7 cellular contexts compared by ENCODE assay signal in genomic region chr15:44560926-44561325, GRCh38. TPM values are rescaled to one million over a fixed set of nuclear protein-coding genes. Genes with fewer than 3 reads are reported as not detected.
DNase-seq lines count a peak whose midpoint lies in the region; ATAC-seq, FAIRE-seq and TF ChIP-seq lines count a peak whose summit lies in the region.
"Not testable (repeated sequence)": the region's sequence is repeated elsewhere in the genome, so short reads cannot be mapped to it uniquely, and the experiment has no call there.

No MANE protein-coding gene starts in this region.

- peak; percentile 83 for FAIRE-seq in HTR-8/SVneo (lab: Jason Lieb, UNC)
- peak; percentile 79 for FAIRE-seq in keratinocyte (lab: Jason Lieb, UNC)

- H3K27ac ChIP-seq in CD8-positive, alpha-beta memory T cell (ENCODE audit: low read depth, low read length); keratinocyte (ENCODE audit: control insufficient read depth, insufficient read depth, low read length): not testable (repeated sequence)

- H3K9me3 Mint-ChIP-seq in CD8-positive, alpha-beta memory T cell; activated CD4-positive, alpha-beta T cell treated with anti-CD3 and anti-CD28 coated beads, Interleukin-2, amount 10 ng/mL, durations not matched to agents 7 days and 5 days; activated T-cell treated with anti-CD3 and anti-CD28 coated beads, Interleukin-2, amount 50 U/mL, for 72 hours; activated naive CD8-positive, alpha-beta T cell treated with anti-CD3 and anti-CD28 coated beads for 36 hours; stimulated activated memory B cell treated with anti-CD40 and anti-IgM and Interleukin-4, amounts not matched to agents 10 μg/mL and 1 μg/mL and 100 μg/mL, for 72 hours: not testable (repeated sequence)

- not testable (repeated sequence) for H3K4me3 ChIP-seq in CD8-positive, alpha-beta memory T cell (ENCODE audit: low read length); keratinocyte (ENCODE audit: control insufficient read depth in 2 of 3, extremely low read depth in 1 of 3, insufficient read depth in 2 of 3, low read depth in 1 of 3, low read length in 3 of 3)

- H3K27me3 ChIP-seq in CD8-positive, alpha-beta memory T cell (ENCODE audit: insufficient read depth, low read length, poor library complexity, severe bottlenecking); keratinocyte (ENCODE audit: control insufficient read depth, extremely low read depth, insufficient read depth, low read length): not testable (repeated sequence)

- H4K20me1 ChIP-seq in keratinocyte (ENCODE audit: control insufficient read depth, extremely low read depth, insufficient read depth, low read length): not testable (repeated sequence)

- peak in 2 of 5 donors; percentile 23 to 46 for DNase-seq in CD8-positive, alpha-beta memory T cell
- not testable (repeated sequence) for DNase-seq in HTR-8/SVneo (ENCODE audit: insufficient read length, low spot score); activated T-cell treated with anti-CD3 and anti-CD28 coated beads, Interleukin-2, amount 50 U/mL, for 72 hours; activated naive CD8-positive, alpha-beta T cell treated with anti-CD3 and anti-CD28 coated beads for 36 hours; keratinocyte (ENCODE audit: low read depth, low spot score)
- DNase-seq in activated CD4-positive, alpha-beta T cell treated with anti-CD3 and anti-CD28 coated beads, Interleukin-2, amount 10 ng/mL, durations not matched to agents 7 days and 5 days: peak; percentile 13

- not testable (repeated sequence) for H3K9ac ChIP-seq in keratinocyte (ENCODE audit: control insufficient read depth, extremely low read depth, insufficient read depth, low read length)

- dilution Hi-C loops in keratinocyte (cut with MboI; ENCODE audit: extremely low pct_ligation_motif_present, low sequenced_read_pairs): not testable (repeated sequence)

- H3K79me2 ChIP-seq in keratinocyte (ENCODE audit: control insufficient read depth, insufficient read depth, low read length): not testable (repeated sequence)

- H2AFZ ChIP-seq in keratinocyte (ENCODE audit: control insufficient read depth, low read length): not testable (repeated sequence)

- peaks cover 42% of the 10 kb centered on the region for H3K36me3 ChIP-seq in CD8-positive, alpha-beta memory T cell (ENCODE audit: insufficient read depth, low read length)
- peaks cover 28 to 36% of the 10 kb centered on the region in 2 experiments for H3K36me3 ChIP-seq in keratinocyte (ENCODE audit: control insufficient read depth in 2 of 2, extremely low read depth in 1 of 2, insufficient read depth in 2 of 2, low read length in 2 of 2)

- H3K4me1 ChIP-seq in CD8-positive, alpha-beta memory T cell (ENCODE audit: insufficient read depth, low read length): peaks cover 15% of the 10 kb centered on the region
- not testable (repeated sequence) for H3K4me1 ChIP-seq in keratinocyte (ENCODE audit: control insufficient read depth, extremely low read depth, insufficient read depth, low read length)

- POLR2A ChIA-PET in CD8-positive, alpha-beta memory T cell (lab: Charles Lee); activated CD4-positive, alpha-beta T cell treated with anti-CD3 and anti-CD28 coated beads, Interleukin-2, amount 10 ng/mL, durations not matched to agents 7 days and 5 days (lab: Charles Lee): not testable (repeated sequence)

- not testable (repeated sequence) for TF ChIP-seq CTCF in keratinocyte (optimal IDR thresholded peaks at IDR 0.05 in 1 of 3, IDR thresholded peaks at IDR 0.05 in 1 of 3, conservative IDR thresholded peaks at IDR 0.05 in 1 of 3; ENCODE audit: extremely low read depth in 1 of 3, insufficient read depth in 2 of 3, low read length in 3 of 3)

- ATAC-seq in activated T-cell treated with anti-CD3 and anti-CD28 coated beads, Interleukin-2, amount 50 U/mL, for 72 hours (replicated peaks in 1 of 2): peak in 1 of 2 donors; percentile 5
- not testable (repeated sequence) for ATAC-seq in stimulated activated memory B cell treated with anti-CD40 and anti-IgM and Interleukin-4, amounts not matched to agents 10 μg/mL and 1 μg/mL and 100 μg/mL, for 72 hours

- H3K36me3 Mint-ChIP-seq in CD8-positive, alpha-beta memory T cell: peaks cover 0 to 87% (median 29%) of the 10 kb centered on the region in 3 donors
- peaks cover 70% of the 10 kb centered on the region for H3K36me3 Mint-ChIP-seq in activated CD4-positive, alpha-beta T cell treated with anti-CD3 and anti-CD28 coated beads, Interleukin-2, amount 10 ng/mL, durations not matched to agents 7 days and 5 days (ENCODE audit: low read depth)
- peaks cover 19 to 62% of the 10 kb centered on the region in 2 donors for H3K36me3 Mint-ChIP-seq in activated T-cell treated with anti-CD3 and anti-CD28 coated beads, Interleukin-2, amount 50 U/mL, for 72 hours (ENCODE audit: insufficient read depth in 2 of 2)
- H3K36me3 Mint-ChIP-seq in activated naive CD8-positive, alpha-beta T cell treated with anti-CD3 and anti-CD28 coated beads for 36 hours: peaks cover 52% of the 10 kb centered on the region
- peaks cover 55% of the 10 kb centered on the region for H3K36me3 Mint-ChIP-seq in stimulated activated memory B cell treated with anti-CD40 and anti-IgM and Interleukin-4, amounts not matched to agents 10 μg/mL and 1 μg/mL and 100 μg/mL, for 72 hours

- not testable (repeated sequence) for H3K4me3 Mint-ChIP-seq in CD8-positive, alpha-beta memory T cell; activated CD4-positive, alpha-beta T cell treated with anti-CD3 and anti-CD28 coated beads, Interleukin-2, amount 10 ng/mL, durations not matched to agents 7 days and 5 days; activated T-cell treated with anti-CD3 and anti-CD28 coated beads, Interleukin-2, amount 50 U/mL, for 72 hours; activated naive CD8-positive, alpha-beta T cell treated with anti-CD3 and anti-CD28 coated beads for 36 hours; stimulated activated memory B cell treated with anti-CD40 and anti-IgM and Interleukin-4, amounts not matched to agents 10 μg/mL and 1 μg/mL and 100 μg/mL, for 72 hours

- H3K9me1 ChIP-seq in keratinocyte (ENCODE audit: control insufficient read depth, extremely low read depth, insufficient read depth, low read length): not testable (repeated sequence)

- H3K27me3 Mint-ChIP-seq in CD8-positive, alpha-beta memory T cell; activated CD4-positive, alpha-beta T cell treated with anti-CD3 and anti-CD28 coated beads, Interleukin-2, amount 10 ng/mL, durations not matched to agents 7 days and 5 days; activated T-cell treated with anti-CD3 and anti-CD28 coated beads, Interleukin-2, amount 50 U/mL, for 72 hours (ENCODE audit: low read depth); activated naive CD8-positive, alpha-beta T cell treated with anti-CD3 and anti-CD28 coated beads for 36 hours; stimulated activated memory B cell treated with anti-CD40 and anti-IgM and Interleukin-4, amounts not matched to agents 10 μg/mL and 1 μg/mL and 100 μg/mL, for 72 hours: not testable (repeated sequence)

- H3K27ac Mint-ChIP-seq in CD8-positive, alpha-beta memory T cell: peak overlapping the region; percentile 16 to 82 (median 54)
- H3K27ac Mint-ChIP-seq in activated CD4-positive, alpha-beta T cell treated with anti-CD3 and anti-CD28 coated beads, Interleukin-2, amount 10 ng/mL, durations not matched to agents 7 days and 5 days: peak overlapping the region; percentile 80
- peak overlapping the region; percentile 91 for H3K27ac Mint-ChIP-seq in activated T-cell treated with anti-CD3 and anti-CD28 coated beads, Interleukin-2, amount 50 U/mL, for 72 hours
- peak overlapping the region; percentile 36 for H3K27ac Mint-ChIP-seq in activated naive CD8-positive, alpha-beta T cell treated with anti-CD3 and anti-CD28 coated beads for 36 hours
- peak overlapping the region; percentile 35 for H3K27ac Mint-ChIP-seq in stimulated activated memory B cell treated with anti-CD40 and anti-IgM and Interleukin-4, amounts not matched to agents 10 μg/mL and 1 μg/mL and 100 μg/mL, for 72 hours

- not testable (repeated sequence) for H3K4me2 ChIP-seq in keratinocyte (ENCODE audit: control insufficient read depth, extremely low read depth, insufficient read depth, low read depth, low read length)

- H3K4me1 Mint-ChIP-seq in CD8-positive, alpha-beta memory T cell: peaks cover 21 to 34% (median 30%) of the 10 kb centered on the region in 3 donors
- peaks cover 29% of the 10 kb centered on the region for H3K4me1 Mint-ChIP-seq in activated CD4-positive, alpha-beta T cell treated with anti-CD3 and anti-CD28 coated beads, Interleukin-2, amount 10 ng/mL, durations not matched to agents 7 days and 5 days
- peaks cover 18% of the 10 kb centered on the region for H3K4me1 Mint-ChIP-seq in activated T-cell treated with anti-CD3 and anti-CD28 coated beads, Interleukin-2, amount 50 U/mL, for 72 hours (ENCODE audit: low read depth)
- peaks cover 16% of the 10 kb centered on the region for H3K4me1 Mint-ChIP-seq in activated naive CD8-positive, alpha-beta T cell treated with anti-CD3 and anti-CD28 coated beads for 36 hours
- not testable (repeated sequence) for H3K4me1 Mint-ChIP-seq in stimulated activated memory B cell treated with anti-CD40 and anti-IgM and Interleukin-4, amounts not matched to agents 10 μg/mL and 1 μg/mL and 100 μg/mL, for 72 hours

- H3K9me3 ChIP-seq in CD8-positive, alpha-beta memory T cell (ENCODE audit: low read length); keratinocyte (ENCODE audit: control insufficient read depth, low read depth, low read length): not testable (repeated sequence)

- CTCF ChIA-PET in CD8-positive, alpha-beta memory T cell (lab: Charles Lee): interaction anchor here (1.5 kb wide), 1 partner anchor 18 kb away, joined by 3 read pairs; no protein-coding TSS in a partner anchor
- CTCF ChIA-PET in activated CD4-positive, alpha-beta T cell treated with anti-CD3 and anti-CD28 coated beads, Interleukin-2, amount 10 ng/mL, durations not matched to agents 7 days and 5 days (lab: Charles Lee): not testable (repeated sequence)

RNA-seq across cellular contexts. Expression of gene EIF3J, which starts 24.0 kb away (rescaled TPM):
- 100 to 1,000 TPM; 167 to 186 TPM for total RNA-seq in CD8-positive, alpha-beta memory T cell
- 24.9 TPM for polyA plus RNA-seq in CD8-positive, alpha-beta memory T cell
- 10 to 100 TPM; 86.1 to 94.9 TPM for total RNA-seq in activated CD4-positive, alpha-beta T cell treated with anti-CD3 and anti-CD28 coated beads, Interleukin-2, amount 10 ng/mL, durations not matched to agents 7 days and 5 days
- 10 to 100 TPM; 61.1 to 64.9 TPM for total RNA-seq in activated T-cell treated with anti-CD3 and anti-CD28 coated beads, Interleukin-2, amount 50 U/mL, for 72 hours
- 100 to 1,000 TPM; 187 to 194 TPM for total RNA-seq in activated naive CD8-positive, alpha-beta T cell treated with anti-CD3 and anti-CD28 coated beads for 36 hours
- 51.5 to 99.4 TPM (median 64.4 TPM) in 3 replicates for polyA plus RNA-seq in keratinocyte
- 89.6 TPM for polyA plus RNA-seq in keratinocyte (2011; ENCODE audit: low read depth)
- 57.8 and 128 TPM in 2 replicates for polyA plus RNA-seq in keratinocyte (2011; cell fraction: cytosol; rRNA removed)
- polyA plus RNA-seq in keratinocyte (2011; cell fraction: nucleus; rRNA removed): 60.1 and 75.9 TPM in 2 replicates
- 79.3 and 115 TPM in 2 replicates for polyA plus RNA-seq in keratinocyte (2012; ENCODE audit: low replicate concordance)
- polyA minus RNA-seq in keratinocyte: 12.0 to 65.0 TPM (median 34.0 TPM) in 3 replicates
- polyA minus RNA-seq in keratinocyte (2011; cell fraction: cytosol; rRNA and poly(A)+ RNA removed): 31.5 TPM
- 13.8 and 37.0 TPM in 2 replicates for polyA minus RNA-seq in keratinocyte (2011; cell fraction: nucleus; rRNA and poly(A)+ RNA removed)

Comparison
In these comparisons a context has a peak if more than half of its experiments do, and no peak if none do; other contexts are left out.
1. H3K27ac Mint-ChIP-seq: peak in every context shown above with its lines; median percentile 91 in activated T-cell treated with anti-CD3 and anti-CD28 coated beads, Interleukin-2, amount 50 U/mL, for 72 hours; 80 in activated CD4-positive, alpha-beta T cell treated with anti-CD3 and anti-CD28 coated beads, Interleukin-2, amount 10 ng/mL, durations not matched to agents 7 days and 5 days; 54 in CD8-positive, alpha-beta memory T cell; 36 in activated naive CD8-positive, alpha-beta T cell treated with anti-CD3 and anti-CD28 coated beads for 36 hours; 35 in stimulated activated memory B cell treated with anti-CD40 and anti-IgM and Interleukin-4, amounts not matched to agents 10 μg/mL and 1 μg/mL and 100 μg/mL, for 72 hours.